Comparison of ENCODE assay signal across 1 cellular context in genomic region chr11:61482513-61482912, GRCh38.
TF ChIP-seq lines count a peak whose summit lies in the region.

No MANE protein-coding gene starts in this region.

TF ChIP-seq in H1, 55 proteins besides CTCF, POLR2A, EP300 and RAD21:
- peak; percentile 20; the same call in 1 of the 2 replicates for TF ChIP-seq CREB1 (IDR thresholded peaks at IDR 0.05)
- TF ChIP-seq BACH1 (IDR thresholded peaks at IDR 0.05; ENCODE audit: low read length) = no peak
- TF ChIP-seq TAF7 (optimal IDR thresholded peaks at IDR 0.05; ENCODE audit: borderline replicate concordance, low read depth, low read length) = no peak
- TF ChIP-seq KDM5A (IDR thresholded peaks at IDR 0.05; ENCODE audit: low read length) = no peak
- TF ChIP-seq ATF3 (IDR thresholded peaks at IDR 0.05; ENCODE audit: insufficient read depth, low read depth, low read length) = no peak
- peak; percentile 83 for TF ChIP-seq E2F6 (IDR thresholded peaks at IDR 0.05)
- TF ChIP-seq EZH2 (IDR thresholded peaks at IDR 0.05; ENCODE audit: low read depth, low read length, severe bottlenecking) = no peak
- TF ChIP-seq RFX5 (IDR thresholded peaks at IDR 0.05; ENCODE audit: borderline replicate concordance, low read depth, low read length) = no peak
- TF ChIP-seq SIN3A (conservative IDR thresholded peaks at IDR 0.05 in 1 of 2, IDR thresholded peaks at IDR 0.05 in 1 of 2; ENCODE audit: low read depth in 1 of 2, low read length in 2 of 2) = no peak
- TF ChIP-seq TBP (IDR thresholded peaks at IDR 0.05; ENCODE audit: low read depth, low read length) = 0 out of 2 replicates have a peak, but pooled peaks have one; percentile 21
- TF ChIP-seq RNF2 (IDR thresholded peaks at IDR 0.05; ENCODE audit: borderline replicate concordance, low read depth, low read length, missing control alignments, poor library complexity, severe bottlenecking) = no peak
- no peak for TF ChIP-seq SRF (IDR thresholded peaks at IDR 0.05; ENCODE audit: low read depth, low read length)
- no peak for TF ChIP-seq SP2 (IDR thresholded peaks at IDR 0.05; ENCODE audit: low read length)
- TF ChIP-seq KDM4A (IDR thresholded peaks at IDR 0.05; ENCODE audit: low read depth, low read length, severe bottlenecking) = no peak
- TF ChIP-seq PHF8 (conservative IDR thresholded peaks at IDR 0.05; ENCODE audit: low read depth, low read length) = no peak
- TF ChIP-seq MAX (IDR thresholded peaks at IDR 0.05) = peak; percentile 83
- no peak for TF ChIP-seq KDM1A (IDR thresholded peaks at IDR 0.05; ENCODE audit: borderline replicate concordance, low read length)
- no peak for TF ChIP-seq RBBP5 (IDR thresholded peaks at IDR 0.05; ENCODE audit: borderline replicate concordance, low read depth, low read length)
- TF ChIP-seq GTF2F1 (IDR thresholded peaks at IDR 0.05; ENCODE audit: borderline replicate concordance, low read depth, low read length) = no peak
- TF ChIP-seq NRF1 (IDR thresholded peaks at IDR 0.05; ENCODE audit: low read depth, low read length) = peak; percentile 48
- no peak for TF ChIP-seq MAFK (IDR thresholded peaks at IDR 0.05; ENCODE audit: low read depth, low read length)
- TF ChIP-seq CEBPB (IDR thresholded peaks at IDR 0.05; ENCODE audit: low read depth, low read length) = no peak
